Comparison of ENCODE assay signal across 11 cellular contexts in the genomic region with DNA sequence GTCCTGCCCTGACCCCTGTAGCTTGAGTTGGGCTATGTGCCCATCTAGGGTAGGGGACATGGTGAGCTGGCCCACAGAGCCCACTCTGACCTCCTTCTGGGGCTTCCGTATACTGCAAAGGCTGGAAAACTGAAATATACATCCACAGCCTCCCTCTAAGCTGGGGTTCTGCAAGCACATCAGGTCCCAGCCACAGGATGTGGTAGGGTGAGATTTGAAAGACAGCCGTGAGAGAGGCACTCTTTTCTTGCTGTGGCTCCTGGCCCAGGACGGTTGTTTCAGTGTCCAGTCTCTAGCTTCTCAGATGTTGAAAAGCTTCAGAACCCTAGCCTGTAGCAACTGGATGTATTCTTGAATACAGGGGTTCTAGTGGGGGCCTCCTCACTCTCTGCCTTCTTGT.
DNase-seq lines count a peak whose midpoint lies in the region; ATAC-seq and TF ChIP-seq lines count a peak whose summit lies in the region.
"Had no signal": no experiment of that assay in that cellular context is flagged by ENCODE, and none has a peak within 500 bp of the region (broad histone marks: within the 10 kb centered on the region; RNA-seq: fewer than 3 reads in every experiment).

No MANE protein-coding gene starts in this region.

- H3K9me3 Mint-ChIP-seq in WTC11, result peaks cover 22% of the 10 kb centered on the region

- no peak for TF ChIP-seq POLR2A in gastrocnemius medialis (IDR thresholded peaks at IDR 0.05)

- POLR2A ChIA-PET in WTC11 (lab: Charles Lee), result no interaction called here

- no peak overlapping the region for H3K9ac ChIP-seq in Karpas-422 (ENCODE audit: low read length)
- H3K9ac ChIP-seq in parathyroid adenoma, result no peak overlapping the region

- no peaks in the 10 kb centered on the region for H3K36me3 Mint-ChIP-seq in WTC11

- H3K27ac ChIP-seq in Karpas-422 (ENCODE audit: low read length) (no peak overlapping the region), parathyroid adenoma (peak overlapping the region; percentile 72), gastrocnemius medialis (no peak overlapping the region)
- H3K27ac ChIP-seq: epithelial cell of prostate, HL-60 had no signal

- no peaks in the 10 kb centered on the region for H3K27me3 Mint-ChIP-seq in WTC11 (ENCODE audit: low read depth)

- no peaks in the 10 kb centered on the region for H3K36me3 ChIP-seq in Karpas-422 (ENCODE audit: insufficient read depth, low read length)
- no peaks in the 10 kb centered on the region for H3K36me3 ChIP-seq in parathyroid adenoma (ENCODE audit: control insufficient read depth, insufficient read depth, low read length)
- H3K36me3 ChIP-seq in gastrocnemius medialis, result no peaks in the 10 kb centered on the region

- H3K27ac Mint-ChIP-seq in WTC11, result no peak overlapping the region

- H3K4me1 ChIP-seq in Karpas-422 (ENCODE audit: low read length) (peaks cover 15% of the 10 kb centered on the region), parathyroid adenoma (peaks cover 14% of the 10 kb centered on the region), gastrocnemius medialis (no peaks in the 10 kb centered on the region)

- H3K79me2 ChIP-seq in Karpas-422 (ENCODE audit: low read length) (no peaks in the 10 kb centered on the region), parathyroid adenoma (no peaks in the 10 kb centered on the region)

- H3K9me3 ChIP-seq in Karpas-422 (ENCODE audit: low read length), result no peaks in the 10 kb centered on the region
- no peaks in the 10 kb centered on the region for H3K9me3 ChIP-seq in parathyroid adenoma (ENCODE audit: control insufficient read depth, low read length)
- no peaks in the 10 kb centered on the region for H3K9me3 ChIP-seq in gastrocnemius medialis

- H3K27me3 ChIP-seq in Karpas-422 (ENCODE audit: low read length), result no peaks in the 10 kb centered on the region
- H3K27me3 ChIP-seq in parathyroid adenoma (ENCODE audit: control insufficient read depth, insufficient read depth, low read length), result no peaks in the 10 kb centered on the region
- no peaks in the 10 kb centered on the region for H3K27me3 ChIP-seq in gastrocnemius medialis

- no peaks in the 10 kb centered on the region for H4K20me1 ChIP-seq in Karpas-422 (ENCODE audit: insufficient read depth, low read depth, low read length)

- no peak overlapping the region for H3K4me3 Mint-ChIP-seq in WTC11

- peak; percentile 42 for ATAC-seq in GM19043 (IDR thresholded peaks at IDR 0.05; ENCODE audit: low read depth, unreplicated experiment)
- peak; percentile 49 for ATAC-seq in GM21825 (IDR thresholded peaks at IDR 0.05; ENCODE audit: unreplicated experiment)
- no peak for ATAC-seq in GM21515 (IDR thresholded peaks at IDR 0.05; ENCODE audit: unreplicated experiment)
- no peak for ATAC-seq in gastrocnemius medialis
- ATAC-seq in WTC11, result no peak

- H2AFZ ChIP-seq in Karpas-422 (ENCODE audit: low read length), result no peak overlapping the region
- peak overlapping the region; percentile 86 for H2AFZ ChIP-seq in parathyroid adenoma

- intact Hi-C loops in gastrocnemius medialis (cut with DNase I; ENCODE audit: low total_unique reads), result no loop called here

- DNase-seq in Karpas-422 (peak; percentile 30), SHP77 treated with DMSO at 0.1 percent for 48 hours (lab: John Stamatoyannopoulos, UW) (no peak), gastrocnemius medialis (no peak), WTC11 (ENCODE audit: low spot score) (no peak)
- DNase-seq: stimulated activated CD4-positive, alpha-beta T cell treated with anti-CD3 and anti-CD28 coated beads, Interleukin-4, amount 100 ng/mL, for 4 hours had no signal

- H3K9me2 ChIP-seq in Karpas-422 (replicated peaks; ENCODE audit: insufficient read depth, low read length), result no peaks in the 10 kb centered on the region

- TF ChIP-seq CTCF in parathyroid adenoma (IDR thresholded peaks at IDR 0.05) (no peak), gastrocnemius medialis (IDR thresholded peaks at IDR 0.05 in 4 of 5, conservative IDR thresholded peaks at IDR 0.05 in 1 of 5) (no peak), WTC11 (IDR thresholded peaks at IDR 0.05) (no peak)

- H3K4me3 ChIP-seq in Karpas-422 (ENCODE audit: low read length) (no peak overlapping the region), parathyroid adenoma (ENCODE audit: low read depth, low read length) (no peak overlapping the region), gastrocnemius medialis (no peak overlapping the region)

- in situ Hi-C loops in gastrocnemius medialis (cut with MboI; ENCODE audit: low sequenced_read_pairs in 4 of 4), result no loop called here

- peaks cover 15% of the 10 kb centered on the region for H3K4me1 Mint-ChIP-seq in WTC11

- CTCF ChIA-PET in WTC11 (lab: Charles Lee), result interaction anchor here (0.6 to 1.4 kb wide), 2 partner anchors 18 to 104 kb away, joined by 3 to 5 read pairs; no protein-coding TSS in a partner anchor

- H3K4me2 ChIP-seq in Karpas-422 (ENCODE audit: low read depth, low read length, poor library complexity, severe bottlenecking), result no peak overlapping the region
- H3K4me2 ChIP-seq in parathyroid adenoma (ENCODE audit: low read length), result peak overlapping the region; percentile 29

TF ChIP-seq in WTC11, 78 proteins besides CTCF, POLR2A, EP300 and RAD21:
- TF ChIP-seq, protein P1, sequence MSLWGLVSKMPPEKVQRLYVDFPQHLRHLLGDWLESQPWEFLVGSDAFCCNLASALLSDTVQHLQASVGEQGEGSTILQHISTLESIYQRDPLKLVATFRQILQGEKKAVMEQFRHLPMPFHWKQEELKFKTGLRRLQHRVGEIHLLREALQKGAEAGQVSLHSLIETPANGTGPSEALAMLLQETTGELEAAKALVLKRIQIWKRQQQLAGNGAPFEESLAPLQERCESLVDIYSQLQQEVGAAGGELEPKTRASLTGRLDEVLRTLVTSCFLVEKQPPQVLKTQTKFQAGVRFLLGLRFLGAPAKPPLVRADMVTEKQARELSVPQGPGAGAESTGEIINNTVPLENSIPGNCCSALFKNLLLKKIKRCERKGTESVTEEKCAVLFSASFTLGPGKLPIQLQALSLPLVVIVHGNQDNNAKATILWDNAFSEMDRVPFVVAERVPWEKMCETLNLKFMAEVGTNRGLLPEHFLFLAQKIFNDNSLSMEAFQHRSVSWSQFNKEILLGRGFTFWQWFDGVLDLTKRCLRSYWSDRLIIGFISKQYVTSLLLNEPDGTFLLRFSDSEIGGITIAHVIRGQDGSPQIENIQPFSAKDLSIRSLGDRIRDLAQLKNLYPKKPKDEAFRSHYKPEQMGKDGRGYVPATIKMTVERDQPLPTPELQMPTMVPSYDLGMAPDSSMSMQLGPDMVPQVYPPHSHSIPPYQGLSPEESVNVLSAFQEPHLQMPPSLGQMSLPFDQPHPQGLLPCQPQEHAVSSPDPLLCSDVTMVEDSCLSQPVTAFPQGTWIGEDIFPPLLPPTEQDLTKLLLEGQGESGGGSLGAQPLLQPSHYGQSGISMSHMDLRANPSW (CRISPR knock-in tag; conservative IDR thresholded peaks at IDR 0.05; ENCODE audit: low read depth), result no peak
- TF ChIP-seq GTF2I (CRISPR knock-in tag; conservative IDR thresholded peaks at IDR 0.05) (no peak), RELA (CRISPR knock-in tag; IDR thresholded peaks at IDR 0.05; ENCODE audit: borderline replicate concordance) (no peak)

Comparison
In these comparisons a context has a peak if more than half of its experiments do, and no peak if none do; other contexts are left out.
1. ATAC-seq: peak in GM19043 (single experiment) and GM21825 (single experiment); none in GM21515 (single experiment), gastrocnemius medialis (0 of 2) and WTC11 (single experiment).